ENCODE assay signal across 16 cellular contexts in genomic region chr7:155375337-155376277, GRCh38.
DNase-seq lines count a peak whose midpoint lies in the region; ATAC-seq and TF ChIP-seq lines count a peak whose summit lies in the region.
"Had no signal": no experiment of that assay in that cellular context is flagged by ENCODE, and none has a peak within 500 bp of the region (broad histone marks: within the 10 kb centered on the region; RNA-seq: fewer than 3 reads in every experiment).

No MANE protein-coding gene starts in this region.

- no peak overlapping the region for H3K27ac ChIP-seq in left ventricle myocardium inferior (replicated peaks)
- H3K27ac ChIP-seq: hepatocyte, skin epidermis had no signal

- peaks cover 100% of the 10 kb centered on the region for H3K27me3 ChIP-seq in left ventricle myocardium inferior (ENCODE audit: low read depth)

- no peak for ATAC-seq in left cardiac atrium
- ATAC-seq: CD8-positive, alpha-beta T cell had no signal

- TF ChIP-seq CTCF in left ventricle myocardium inferior (IDR thresholded peaks at IDR 0.05; ENCODE audit: borderline replicate concordance) (no peak), chondrocyte (IDR thresholded peaks at IDR 0.05) (no peak), type B pancreatic cell (conservative IDR thresholded peaks at IDR 0.05) (no peak)

- no peak for DNase-seq in left ventricle myocardium inferior
- DNase-seq in left cardiac atrium = no peak
- DNase-seq in NCI-H2029 treated with DMSO at 0.1 percent for 48 hours (lab: John Stamatoyannopoulos, UW) = peak; percentile 20
- DNase-seq in chondrocyte (ENCODE audit: low spot score) = peak; percentile 41
- DNase-seq in type B pancreatic cell (ENCODE audit: extremely low spot score, unreplicated experiment) = no peak
- no peak for DNase-seq in NCI-H510A (lab: John Stamatoyannopoulos, UW)
- DNase-seq in dedifferentiated amniotic fluid mesenchymal stem cell (ENCODE audit: extremely low spot score) = no peak
- DNase-seq in effector CD4-positive, alpha-beta T cell = no peak
- DNase-seq: activated CD4-positive, alpha-beta T cell treated with anti-CD3 and anti-CD28 coated beads, Interleukin-2, amount 50 U/mL, for 4 hours; amniotic stem cell; CD8-positive, alpha-beta T cell; HCEC 1CT; IMR-90; NCI-H2171 had no signal

- H3K4me1 ChIP-seq in left ventricle myocardium inferior = peaks cover 59% of the 10 kb centered on the region

- no peaks in the 10 kb centered on the region for H3K9me3 ChIP-seq in left ventricle myocardium inferior (replicated peaks)

- H3K36me3 Mint-ChIP-seq in chondrocyte (ENCODE audit: low read depth) (peaks cover 5% of the 10 kb centered on the region), type B pancreatic cell (no peaks in the 10 kb centered on the region)
- H3K36me3 Mint-ChIP-seq: CD8-positive, alpha-beta T cell had no signal

- H3K27ac Mint-ChIP-seq in chondrocyte (ENCODE audit: unreplicated experiment) = no peak overlapping the region
- H3K27ac Mint-ChIP-seq in type B pancreatic cell = no peak overlapping the region
- H3K27ac Mint-ChIP-seq: CD8-positive, alpha-beta T cell had no signal

- H3K4me3 Mint-ChIP-seq in chondrocyte (ENCODE audit: unreplicated experiment) (no peak overlapping the region), type B pancreatic cell (peak overlapping the region; percentile 42)

- H3K36me3 ChIP-seq in left ventricle myocardium inferior = no peaks in the 10 kb centered on the region

- H3K27me3 Mint-ChIP-seq in chondrocyte (ENCODE audit: low read depth) = peaks cover 79% of the 10 kb centered on the region
- H3K27me3 Mint-ChIP-seq in type B pancreatic cell = peaks cover 94% of the 10 kb centered on the region

- H3K9me3 Mint-ChIP-seq in chondrocyte (ENCODE audit: low read depth) (no peaks in the 10 kb centered on the region), type B pancreatic cell (no peaks in the 10 kb centered on the region)
- H3K9me3 Mint-ChIP-seq: CD8-positive, alpha-beta T cell had no signal

- H3K4me3 ChIP-seq in left ventricle myocardium inferior = peak overlapping the region; percentile 55
- H3K4me3 ChIP-seq: hepatocyte, skin epidermis had no signal

- peaks cover 31% of the 10 kb centered on the region for H3K4me1 Mint-ChIP-seq in chondrocyte (ENCODE audit: low read depth)
- H3K4me1 Mint-ChIP-seq in type B pancreatic cell (ENCODE audit: unreplicated experiment) = peaks cover 17% of the 10 kb centered on the region

- intact Hi-C loops in left ventricle myocardium inferior (cut with micrococcal nuclease) (no loop called here), left cardiac atrium (cut with DNase I) (no loop called here)

Comparison
In these comparisons a context has a peak if more than half of its experiments do, and no peak if none do; other contexts are left out.
1. DNase-seq: peak in NCI-H2029 treated with DMSO at 0.1 percent for 48 hours (single experiment) and chondrocyte (single experiment); none in left ventricle myocardium inferior (single experiment), left cardiac atrium (single experiment), type B pancreatic cell (single experiment), NCI-H510A (single experiment), dedifferentiated amniotic fluid mesenchymal stem cell (single experiment) and effector CD4-positive, alpha-beta T cell (single experiment).